ENCODE assay signal across 1 cellular context in genomic region chr11:74398244-74399159, GRCh38.
TF ChIP-seq lines count a peak whose summit lies in the region.

Gene PGM2L1, minus strand, starts transcription at chr11:74398433. Its CDS starts 272 bp downstream, at chr11:74398161.

TF ChIP-seq in HepG2, 621 proteins besides CTCF, POLR2A, EP300 and RAD21 (continued from another document):
- TF ChIP-seq PATZ1 (CRISPR knock-in tag; IDR thresholded peaks at IDR 0.05): peak; percentile 99
- no peak for TF ChIP-seq ARNT (IDR thresholded peaks at IDR 0.05)
- peak; percentile 30; the same call in 1 of the 2 replicates for TF ChIP-seq CREB1 (IDR thresholded peaks at IDR 0.05)
- TF ChIP-seq CREB1 (CRISPR knock-in tag; IDR thresholded peaks at IDR 0.05): peak; percentile 57; the same call in 1 of the 2 replicates
- no peak; the same call in 1 of the 2 replicates for TF ChIP-seq GTF3A (CRISPR knock-in tag; conservative IDR thresholded peaks at IDR 0.05)
- TF ChIP-seq NFE2L2 (IDR thresholded peaks at IDR 0.05; ENCODE audit: low read length): no peak
- TF ChIP-seq UBTF (CRISPR knock-in tag; IDR thresholded peaks at IDR 0.05): 0 out of 2 replicates have a peak, but pooled peaks have one; percentile 8
- peak; percentile 90 for TF ChIP-seq SRSF1 (optimal IDR thresholded peaks at IDR 0.05; ENCODE audit: low read depth, low read length)
- 0 out of 2 replicates have a peak, but pooled peaks have one; percentile 36 for TF ChIP-seq ERF (CRISPR knock-in tag; IDR thresholded peaks at IDR 0.05)
- peak; percentile 68 for TF ChIP-seq SAP130 (CRISPR knock-in tag; IDR thresholded peaks at IDR 0.05; ENCODE audit: low read depth)
- peak; percentile 68; the same call in 1 of the 2 replicates for TF ChIP-seq TFDP2 (CRISPR knock-in tag; IDR thresholded peaks at IDR 0.05)
- peak; percentile 52 for TF ChIP-seq HDAC1 (CRISPR knock-in tag; IDR thresholded peaks at IDR 0.05)
- TF ChIP-seq, protein P1, sequence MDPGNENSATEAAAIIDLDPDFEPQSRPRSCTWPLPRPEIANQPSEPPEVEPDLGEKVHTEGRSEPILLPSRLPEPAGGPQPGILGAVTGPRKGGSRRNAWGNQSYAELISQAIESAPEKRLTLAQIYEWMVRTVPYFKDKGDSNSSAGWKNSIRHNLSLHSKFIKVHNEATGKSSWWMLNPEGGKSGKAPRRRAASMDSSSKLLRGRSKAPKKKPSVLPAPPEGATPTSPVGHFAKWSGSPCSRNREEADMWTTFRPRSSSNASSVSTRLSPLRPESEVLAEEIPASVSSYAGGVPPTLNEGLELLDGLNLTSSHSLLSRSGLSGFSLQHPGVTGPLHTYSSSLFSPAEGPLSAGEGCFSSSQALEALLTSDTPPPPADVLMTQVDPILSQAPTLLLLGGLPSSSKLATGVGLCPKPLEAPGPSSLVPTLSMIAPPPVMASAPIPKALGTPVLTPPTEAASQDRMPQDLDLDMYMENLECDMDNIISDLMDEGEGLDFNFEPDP (CRISPR knock-in tag; conservative IDR thresholded peaks at IDR 0.05): no peak
- peak; percentile 16; the same call in 1 of the 2 replicates for TF ChIP-seq DRAP1 (CRISPR knock-in tag; IDR thresholded peaks at IDR 0.05)
- peak; percentile 42; the same call in 1 of the 2 replicates for TF ChIP-seq MTA1 (CRISPR knock-in tag; IDR thresholded peaks at IDR 0.05; ENCODE audit: borderline replicate concordance)
- TF ChIP-seq HNRNPLL (IDR thresholded peaks at IDR 0.05; ENCODE audit: low read depth, low read length, poor library complexity, severe bottlenecking): peak; percentile 64
- TF ChIP-seq ZNF766 (CRISPR knock-in tag; IDR thresholded peaks at IDR 0.05; ENCODE audit: borderline replicate concordance): 0 out of 2 replicates have a peak, but pooled peaks have one; percentile 10
- TF ChIP-seq SPEN (CRISPR knock-in tag; IDR thresholded peaks at IDR 0.05; ENCODE audit: low read depth): peak; percentile 48
- TF ChIP-seq ZBTB8A (CRISPR knock-in tag; IDR thresholded peaks at IDR 0.05; ENCODE audit: borderline replicate concordance, low read depth): no peak
TF ChIP-seq in HepG2: peak in this region for 145.
